ENCODE assay signal across 13 cellular contexts in the genomic region with DNA sequence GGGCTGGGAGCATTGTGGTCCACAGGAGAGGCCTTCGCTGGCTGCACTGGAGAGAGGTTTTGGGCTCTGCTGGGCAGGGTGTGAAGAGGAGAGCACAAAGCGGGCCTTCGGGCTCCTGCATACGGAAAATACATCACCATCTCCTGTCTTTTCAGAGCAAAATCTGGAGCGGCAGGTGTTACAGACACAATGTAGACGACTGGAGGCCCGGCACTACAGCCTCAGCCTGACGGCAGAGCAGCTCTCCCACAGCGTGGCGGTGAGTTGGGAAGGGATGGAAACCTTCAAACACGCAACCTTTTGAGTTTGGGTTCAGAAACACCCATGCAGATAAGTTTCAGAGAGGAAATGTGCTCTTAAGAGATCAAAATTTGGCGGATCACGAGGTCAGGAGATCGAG.
"Had no signal": no experiment of that assay in that cellular context is flagged by ENCODE, and none has a peak within 500 bp of the region (broad histone marks: within the 10 kb centered on the region; RNA-seq: fewer than 3 reads in every experiment).

No MANE protein-coding gene starts in this region.

- H3K4me1 ChIP-seq: foreskin keratinocyte, vagina had no signal

- H3K4me3 ChIP-seq: ovary, tibial artery, vagina had no signal

- H3K27ac Mint-ChIP-seq: activated naive CD4-positive, alpha-beta T cell treated with anti-CD3 and anti-CD28 coated beads, Interleukin-2, amount 50 U/mL, for 24 hours had no signal

- H3K27me3 Mint-ChIP-seq: activated naive CD4-positive, alpha-beta T cell treated with anti-CD3 and anti-CD28 coated beads, Interleukin-2, amount 50 U/mL, for 24 hours had no signal

- H3K9me3 Mint-ChIP-seq: activated naive CD4-positive, alpha-beta T cell treated with anti-CD3 and anti-CD28 coated beads, Interleukin-2, amount 50 U/mL, for 24 hours; immature natural killer cell had no signal

- H3K27me3 ChIP-seq: brain microvascular endothelial cell, foreskin keratinocyte, ovary, tibial artery, vagina had no signal

- ATAC-seq: activated CD4-positive, CD25-positive, alpha-beta regulatory T cell treated with anti-CD3 and anti-CD28 coated beads, Interleukin-2, amount 50 U/mL, for 24 hours; foreskin keratinocyte had no signal

- H3K4me3 Mint-ChIP-seq: activated naive CD4-positive, alpha-beta T cell treated with anti-CD3 and anti-CD28 coated beads, Interleukin-2, amount 50 U/mL, for 24 hours; immature natural killer cell had no signal

- H3K27ac ChIP-seq: brain microvascular endothelial cell, foreskin keratinocyte, ovary, tibial artery, vagina had no signal

- H3K36me3 ChIP-seq: ovary had no signal

- H3K9me3 ChIP-seq: ovary, tibial artery, vagina had no signal

- H3K4me1 Mint-ChIP-seq: activated naive CD4-positive, alpha-beta T cell treated with anti-CD3 and anti-CD28 coated beads, Interleukin-2, amount 50 U/mL, for 24 hours; immature natural killer cell had no signal

- DNase-seq: activated CD4-positive, alpha-beta T cell treated with anti-CD3 and anti-CD28 coated beads, Interleukin-2, amount 50 U/mL, for 4 hours; activated effector memory CD4-positive, alpha-beta T cell treated with anti-CD3 and anti-CD28 coated beads, Interleukin-2, amount 50 U/mL, for 16 hours; amygdala; brain microvascular endothelial cell; effector CD8-positive, alpha-beta T cell; foreskin keratinocyte; immature natural killer cell; stimulated activated naive CD4-positive, alpha-beta T cell; tibial artery had no signal
